ENCODE assay signal across 28 cellular contexts in the genomic region with DNA sequence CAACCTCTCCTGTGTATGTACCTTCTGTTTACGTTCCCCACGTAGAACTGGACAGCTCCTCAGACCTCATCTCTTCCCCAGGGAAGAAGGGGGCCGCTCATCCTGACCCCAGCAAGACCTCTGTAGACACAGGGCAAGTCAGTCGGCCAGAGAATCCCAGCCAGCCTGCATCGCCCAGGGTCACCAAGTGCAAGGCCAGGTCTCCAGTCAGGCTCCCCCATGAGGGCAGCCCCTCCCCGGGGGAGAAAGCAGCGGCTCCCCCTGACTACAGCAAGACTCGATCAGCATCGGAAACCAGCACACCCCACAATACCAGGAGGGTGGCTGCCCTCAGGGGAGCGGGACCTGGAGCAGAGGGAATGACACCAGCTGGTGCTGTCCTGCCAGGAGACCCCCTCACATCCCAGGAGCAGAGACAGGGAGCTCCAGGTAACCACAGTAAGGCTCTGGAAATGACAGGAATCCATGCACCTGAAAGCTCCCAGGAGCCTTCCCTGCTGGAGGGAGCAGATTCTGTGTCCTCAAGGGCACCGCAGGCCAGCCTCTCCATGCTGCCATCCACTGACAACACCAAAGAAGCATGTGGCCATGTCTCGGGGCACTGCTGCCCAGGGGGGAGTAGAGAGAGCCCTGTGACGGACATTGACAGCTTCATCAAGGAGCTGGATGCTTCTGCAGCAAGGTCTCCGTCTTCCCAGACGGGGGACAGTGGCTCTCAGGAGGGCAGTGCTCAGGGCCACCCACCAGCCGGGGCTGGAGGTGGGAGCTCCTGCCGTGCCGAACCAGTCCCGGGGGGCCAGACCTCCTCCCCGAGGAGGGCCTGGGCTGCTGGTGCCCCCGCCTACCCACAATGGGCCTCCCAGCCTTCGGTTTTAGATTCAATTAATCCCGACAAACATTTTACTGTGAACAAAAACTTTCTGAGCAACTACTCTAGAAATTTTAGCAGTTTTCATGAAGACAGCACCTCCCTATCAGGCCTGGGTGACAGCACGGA.
"Had no signal": no experiment of that assay in that cellular context is flagged by ENCODE, and none has a peak within 500 bp of the region (broad histone marks: within the 10 kb centered on the region; RNA-seq: fewer than 3 reads in every experiment).

No MANE protein-coding gene starts in this region.

- H3K4me2 ChIP-seq: smooth muscle cell had no signal

- H3K27ac ChIP-seq: colonic mucosa, esophagus squamous epithelium, left ventricle myocardium inferior, lower lobe of right lung, neutrophil, pancreas, suprapubic skin, transverse colon, vagina had no signal

- H3K4me3 ChIP-seq: colonic mucosa, esophagus squamous epithelium, left ventricle myocardium inferior, lower lobe of right lung, pancreas, smooth muscle cell, suprapubic skin, transverse colon, vagina had no signal

- H3K4me3 Mint-ChIP-seq: dendritic cell treated with granulocyte-macrophage colony-stimulating factor and Interleukin-4, amounts not matched to agents 40 ng/mL and 50 ng/mL, for 4 days; immature natural killer cell; natural killer cell; stimulated activated naive CD8-positive, alpha-beta T cell treated with anti-CD3 and anti-CD28 coated beads, Interleukin-15, amount 100 ng/mL, for 72 hours had no signal

- H3K9me3 Mint-ChIP-seq: dendritic cell treated with granulocyte-macrophage colony-stimulating factor and Interleukin-4, amounts not matched to agents 40 ng/mL and 50 ng/mL, for 4 days; immature natural killer cell; natural killer cell; stimulated activated naive CD8-positive, alpha-beta T cell treated with anti-CD3 and anti-CD28 coated beads, Interleukin-15, amount 100 ng/mL, for 72 hours had no signal

- ATAC-seq: left colon; lower lobe of right lung; natural killer cell; pancreas; sciatic nerve; stimulated activated naive CD8-positive, alpha-beta T cell treated with anti-CD3 and anti-CD28 coated beads, Interleukin-15, amount 100 ng/mL, for 72 hours had no signal

- H3K36me3 ChIP-seq: colonic mucosa, neutrophil, pancreas, vagina had no signal

- H3K27ac Mint-ChIP-seq: dendritic cell treated with granulocyte-macrophage colony-stimulating factor and Interleukin-4, amounts not matched to agents 40 ng/mL and 50 ng/mL, for 4 days; natural killer cell; stimulated activated naive CD8-positive, alpha-beta T cell treated with anti-CD3 and anti-CD28 coated beads, Interleukin-15, amount 100 ng/mL, for 72 hours had no signal

- H3K27me3 ChIP-seq: colonic mucosa, esophagus squamous epithelium, neutrophil, pancreas, suprapubic skin, transverse colon, vagina had no signal

- DNase-seq: colonic mucosa; effector CD8-positive, alpha-beta T cell; erythroblast; esophagus squamous epithelium; foreskin melanocyte; hypothalamus; immature natural killer cell; islet precursor cell; kidney glomerular epithelial cell; left colon; left ventricle myocardium inferior; lower lobe of right lung; natural killer cell; pancreas; retina; stimulated activated CD4-positive, alpha-beta T cell treated with anti-CD3 and anti-CD28 coated beads, Interleukin-12 subunit alpha, Interleukin-12 subunit beta, amount 100 ng/mL, for 4 hours; stimulated activated CD4-positive, alpha-beta T cell treated with anti-CD3 and anti-CD28 coated beads, Interleukin-1b, Interleukin-23, amount 100 ng/mL, for 48 hours; stimulated activated CD4-positive, alpha-beta T cell treated with anti-CD3 and anti-CD28 coated beads, Interleukin-4, amount 100 ng/mL, for 1 hour; stimulated activated CD8-positive, alpha-beta memory T cell treated with anti-CD3 and anti-CD28 coated beads, Interleukin-4, amount 100 ng/mL, for 48 hours; stimulated activated naive CD4-positive, alpha-beta T cell; stimulated activated naive CD8-positive, alpha-beta T cell treated with anti-CD3 and anti-CD28 coated beads, Interleukin-15, amount 100 ng/mL, for 72 hours; transverse colon had no signal

- H3K4me1 ChIP-seq: colonic mucosa, esophagus squamous epithelium, lower lobe of right lung, pancreas, suprapubic skin, transverse colon, vagina had no signal

- H3K27me3 Mint-ChIP-seq: dendritic cell treated with granulocyte-macrophage colony-stimulating factor and Interleukin-4, amounts not matched to agents 40 ng/mL and 50 ng/mL, for 4 days; stimulated activated naive CD8-positive, alpha-beta T cell treated with anti-CD3 and anti-CD28 coated beads, Interleukin-15, amount 100 ng/mL, for 72 hours had no signal

- H3K36me3 Mint-ChIP-seq: natural killer cell had no signal

- H3K9me3 ChIP-seq: colonic mucosa, esophagus squamous epithelium, left ventricle myocardium inferior, lower lobe of right lung, neutrophil, pancreas, suprapubic skin, transverse colon, vagina had no signal

- H3K4me1 Mint-ChIP-seq: natural killer cell; stimulated activated naive CD8-positive, alpha-beta T cell treated with anti-CD3 and anti-CD28 coated beads, Interleukin-15, amount 100 ng/mL, for 72 hours had no signal
